In the genomic region with DNA sequence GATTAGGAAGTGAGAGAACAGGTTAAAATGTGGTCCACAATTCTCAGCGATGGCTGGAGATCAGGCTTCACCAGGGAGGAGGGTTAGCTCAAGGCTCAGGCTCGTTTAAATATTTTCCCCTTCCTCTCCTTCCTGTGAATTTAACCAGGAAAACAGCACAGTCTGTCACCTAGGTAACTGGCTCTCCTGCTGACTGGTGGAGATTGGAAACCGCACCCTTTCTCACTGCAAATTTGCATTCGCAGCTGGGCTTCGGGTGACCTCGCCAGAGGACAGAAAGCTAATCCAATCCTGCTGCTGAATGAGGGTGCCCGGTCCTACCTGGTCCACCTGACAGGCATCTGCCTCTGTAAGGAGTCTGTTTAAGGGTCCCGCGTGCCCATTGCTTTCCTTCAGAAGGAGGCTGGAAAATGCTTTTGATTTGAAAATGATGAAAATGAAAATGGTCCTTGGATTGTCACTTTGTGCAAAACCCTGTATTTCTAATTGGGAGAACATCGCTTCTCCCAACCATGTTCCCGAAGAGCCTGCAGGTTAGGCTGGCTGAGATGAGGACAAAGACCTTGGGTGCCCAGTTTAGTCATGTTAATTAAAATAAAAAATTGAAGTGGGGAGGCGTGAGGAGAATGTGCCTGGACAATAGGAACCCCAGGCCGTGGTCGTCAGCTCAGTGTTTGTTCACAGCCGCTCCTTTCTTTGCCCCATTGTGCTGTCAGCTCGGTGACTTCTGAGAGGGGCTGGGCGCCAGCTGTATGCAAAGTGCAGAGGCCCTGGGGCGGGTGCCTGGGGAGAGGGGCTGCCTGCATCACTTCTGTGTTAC, we compare ENCODE assay signal across 11 cellular contexts. TPM values are rescaled to one million over a fixed set of nuclear protein-coding genes. Genes with fewer than 3 reads are reported as not detected.
A peak's percentile ranks its signal among the peaks of the same experiment; 100 is the strongest.
DNase-seq lines count a peak whose midpoint lies in the region; ATAC-seq, FAIRE-seq and TF ChIP-seq lines count a peak whose summit lies in the region.
"Had no signal": no experiment of that assay in that cellular context is flagged by ENCODE, and none has a peak within 500 bp of the region (broad histone marks: within the 10 kb centered on the region; RNA-seq: fewer than 3 reads in every experiment).

No MANE protein-coding gene starts in this region.

- H3K4me3 Mint-ChIP-seq in osteocyte (ENCODE audit: unreplicated experiment) = no peak overlapping the region
- no peak overlapping the region for H3K4me3 Mint-ChIP-seq in activated T-cell treated with anti-CD3 and anti-CD28 coated beads, Interleukin-2, amount 50 U/mL, for 72 hours
- H3K4me3 Mint-ChIP-seq: activated naive CD4-positive, alpha-beta T cell treated with anti-CD3 and anti-CD28 coated beads for 36 hours had no signal

- H3K27ac Mint-ChIP-seq in osteocyte (ENCODE audit: unreplicated experiment) = peak overlapping the region; percentile 72
- H3K27ac Mint-ChIP-seq in activated T-cell treated with anti-CD3 and anti-CD28 coated beads, Interleukin-2, amount 50 U/mL, for 72 hours = no peak overlapping the region
- H3K27ac Mint-ChIP-seq: activated naive CD4-positive, alpha-beta T cell treated with anti-CD3 and anti-CD28 coated beads for 36 hours had no signal

- no peaks in the 10 kb centered on the region for H3K36me3 Mint-ChIP-seq in osteocyte (ENCODE audit: unreplicated experiment)
- no peaks in the 10 kb centered on the region for H3K36me3 Mint-ChIP-seq in activated T-cell treated with anti-CD3 and anti-CD28 coated beads, Interleukin-2, amount 50 U/mL, for 72 hours (ENCODE audit: insufficient read depth in 2 of 2)

- H3K27me3 ChIP-seq in H7 (ENCODE audit: control insufficient read depth, insufficient read depth, low read length) = no peaks in the 10 kb centered on the region

- H3K4me1 Mint-ChIP-seq in osteocyte (ENCODE audit: unreplicated experiment) = peaks cover 32% of the 10 kb centered on the region
- H3K4me1 Mint-ChIP-seq in activated T-cell treated with anti-CD3 and anti-CD28 coated beads, Interleukin-2, amount 50 U/mL, for 72 hours (ENCODE audit: low read depth) = no peaks in the 10 kb centered on the region

- no peak for TF ChIP-seq POLR2A in H54 (IDR thresholded peaks at IDR 0.05; ENCODE audit: low read depth, low read length)

- no peaks in the 10 kb centered on the region for H3K27me3 Mint-ChIP-seq in osteocyte (ENCODE audit: unreplicated experiment)
- H3K27me3 Mint-ChIP-seq in activated T-cell treated with anti-CD3 and anti-CD28 coated beads, Interleukin-2, amount 50 U/mL, for 72 hours (ENCODE audit: low read depth) = peaks cover 6% of the 10 kb centered on the region

- TF ChIP-seq CTCF in osteocyte (IDR thresholded peaks at IDR 0.05) = no peak

- DNase-seq in H7 (peak; percentile 84), NCI-H2227 (lab: John Stamatoyannopoulos, UW; ENCODE audit: unreplicated experiment) (peak; percentile 88), dermis microvascular lymphatic vessel endothelial cell (ENCODE audit: low read depth in 2 of 2) (peak; percentile 72 to 84), osteocyte (ENCODE audit: extremely low spot score, unreplicated experiment) (peak; percentile 76), H54 (ENCODE audit: insufficient read length, low spot score) (no peak)
- no peak for DNase-seq in activated CD8-positive, alpha-beta memory T cell treated with anti-CD3 and anti-CD28 coated beads, Interleukin-2, amount 50 U/mL, for 4 hours
- no peak for DNase-seq in activated T-cell treated with anti-CD3 and anti-CD28 coated beads, Interleukin-2, amount 50 U/mL, for 72 hours
- DNase-seq: activated naive CD4-positive, alpha-beta T cell treated with anti-CD3 and anti-CD28 coated beads for 36 hours had no signal

- ATAC-seq in activated T-cell treated with anti-CD3 and anti-CD28 coated beads, Interleukin-2, amount 50 U/mL, for 72 hours (replicated peaks in 1 of 2) = no peak
- no peak for ATAC-seq in HG02884 (IDR thresholded peaks at IDR 0.05; ENCODE audit: unreplicated experiment)

- no peaks in the 10 kb centered on the region for H3K9me3 Mint-ChIP-seq in osteocyte (ENCODE audit: unreplicated experiment)
- no peaks in the 10 kb centered on the region for H3K9me3 Mint-ChIP-seq in activated T-cell treated with anti-CD3 and anti-CD28 coated beads, Interleukin-2, amount 50 U/mL, for 72 hours
- H3K9me3 Mint-ChIP-seq: activated naive CD4-positive, alpha-beta T cell treated with anti-CD3 and anti-CD28 coated beads for 36 hours had no signal

- no peaks in the 10 kb centered on the region for H3K36me3 ChIP-seq in H7 (replicated peaks; ENCODE audit: control insufficient read depth, insufficient read depth, low read length)

- FAIRE-seq in H54 (lab: Jason Lieb, UNC) = no peak
- FAIRE-seq: GM18507 had no signal

- H3K4me3 ChIP-seq in H7 (ENCODE audit: insufficient read depth, low read depth, low read length) = no peak overlapping the region
- H3K4me3 ChIP-seq: lung had no signal

RNA-seq across cellular contexts. Expression of a gene that starts 43.4 kb away (rescaled TPM):
- total RNA-seq in H7 (2014; rRNA removed; shearing (Covaris generic)) = 16.0 and 24.6 TPM in 2 replicates
- total RNA-seq in dermis microvascular lymphatic vessel endothelial cell = 3.1 and 5.6 TPM in 2 replicates
- 56.9 and 58.4 TPM in 2 replicates for total RNA-seq in osteocyte
- total RNA-seq in activated T-cell treated with anti-CD3 and anti-CD28 coated beads, Interleukin-2, amount 50 U/mL, for 72 hours = under 1 TPM; 0.38 to 0.51 TPM

RNA-seq across cellular contexts. Expression of a gene that starts 52.7 kb away (rescaled TPM):
- total RNA-seq in H7 (2014; rRNA removed; shearing (Covaris generic)) = 24.0 and 30.4 TPM in 2 replicates
- total RNA-seq in dermis microvascular lymphatic vessel endothelial cell (39.3 and 44.1 TPM in 2 replicates), osteocyte (48.5 and 52.6 TPM in 2 replicates)
- total RNA-seq in activated T-cell treated with anti-CD3 and anti-CD28 coated beads, Interleukin-2, amount 50 U/mL, for 72 hours = 10 to 100 TPM; 14.5 to 15.0 TPM

Comparison
In these comparisons a context has a peak if more than half of its experiments do, and no peak if none do; other contexts are left out.
1. DNase-seq: peak in H7 (single experiment), NCI-H2227 (single experiment), dermis microvascular lymphatic vessel endothelial cell (2 of 2) and osteocyte (single experiment); none in activated CD8-positive, alpha-beta memory T cell treated with anti-CD3 and anti-CD28 coated beads, Interleukin-2, amount 50 U/mL, for 4 hours (single experiment), activated T-cell treated with anti-CD3 and anti-CD28 coated beads, Interleukin-2, amount 50 U/mL, for 72 hours (0 of 2) and H54 (single experiment).